Comparison of ENCODE assay signal across 30 cellular contexts in genomic region chr1:38944547-38944946, GRCh38. TPM values are rescaled to one million over a fixed set of nuclear protein-coding genes. Genes with fewer than 3 reads are reported as not detected.
"Had no signal": no experiment of that assay in that cellular context is flagged by ENCODE, and none has a peak within 500 bp of the region (broad histone marks: within the 10 kb centered on the region; RNA-seq: fewer than 3 reads in every experiment).

No MANE protein-coding gene starts in this region.

- H3K27ac ChIP-seq: neutrophil, ovary, parathyroid adenoma, psoas muscle, right lobe of liver, sigmoid colon, suprapubic skin, testis, tibial artery, transverse colon, upper lobe of left lung, vagina had no signal

- H3K36me3 Mint-ChIP-seq: naive thymus-derived CD8-positive, alpha-beta T cell; natural killer cell treated with Interleukin-12 subunit alpha and Interleukin-12 subunit beta and Interleukin-15 and Interleukin-18, amount 100 ng/mL, for 72 hours; stimulated activated memory B cell treated with anti-CD40 and anti-IgM and Interleukin-4, amounts not matched to agents 10 μg/mL and 1 μg/mL and 100 μg/mL, for 72 hours had no signal

- H3K4me1 Mint-ChIP-seq: neural crest cell; stimulated activated memory B cell treated with anti-CD40 and anti-IgM and Interleukin-4, amounts not matched to agents 10 μg/mL and 1 μg/mL and 100 μg/mL, for 72 hours; stimulated activated naive CD8-positive, alpha-beta T cell treated with anti-CD3 and anti-CD28 coated beads, Interleukin-15, amount 100 ng/mL, for 72 hours had no signal

- H3K27ac Mint-ChIP-seq: natural killer cell treated with Interleukin-12 subunit alpha and Interleukin-12 subunit beta and Interleukin-15 and Interleukin-18, amount 100 ng/mL, for 72 hours; nephron progenitor cell; progenitor cell of endocrine pancreas; stimulated activated memory B cell treated with anti-CD40 and anti-IgM and Interleukin-4, amounts not matched to agents 10 μg/mL and 1 μg/mL and 100 μg/mL, for 72 hours; stimulated activated naive CD8-positive, alpha-beta T cell treated with anti-CD3 and anti-CD28 coated beads, Interleukin-15, amount 100 ng/mL, for 72 hours had no signal

- H3K27me3 Mint-ChIP-seq: stimulated activated naive CD8-positive, alpha-beta T cell treated with anti-CD3 and anti-CD28 coated beads, Interleukin-15, amount 100 ng/mL, for 72 hours had no signal

- H3K79me2 ChIP-seq: parathyroid adenoma had no signal

- H3K4me3 ChIP-seq: ovary, psoas muscle, right lobe of liver, sigmoid colon, suprapubic skin, testis, tibial artery, transverse colon, upper lobe of left lung, vagina had no signal

- H3K9ac ChIP-seq: parathyroid adenoma had no signal

- ATAC-seq: naive thymus-derived CD8-positive, alpha-beta T cell; natural killer cell treated with Interleukin-12 subunit alpha and Interleukin-12 subunit beta and Interleukin-15 and Interleukin-18, amount 100 ng/mL, for 72 hours; psoas muscle; right cardiac atrium; right lobe of liver; stimulated activated memory B cell treated with anti-CD40 and anti-IgM and Interleukin-4, amounts not matched to agents 10 μg/mL and 1 μg/mL and 100 μg/mL, for 72 hours; stimulated activated naive CD8-positive, alpha-beta T cell treated with anti-CD3 and anti-CD28 coated beads, Interleukin-15, amount 100 ng/mL, for 72 hours; stimulated activated naive CD8-positive, alpha-beta T cell treated with anti-CD3 and anti-CD28 coated beads, Interleukin-15, Interleukin-2, amounts not matched to agents 100 U/mL and 50 U/mL, for 24 hours had no signal

- H3K9me3 ChIP-seq: neutrophil, ovary, psoas muscle, right lobe of liver, sigmoid colon, suprapubic skin, testis, tibial artery, transverse colon, upper lobe of left lung, vagina had no signal

- DNase-seq: naive thymus-derived CD8-positive, alpha-beta T cell; nephron progenitor cell; nucleus accumbens; ovary; posterior cingulate gyrus; psoas muscle; right cardiac atrium; right lobe of liver; sigmoid colon; small intestine; stimulated activated CD4-positive, alpha-beta T cell treated with anti-CD3 and anti-CD28 coated beads, Interleukin-1b, Interleukin-23, amount 100 ng/mL, for 48 hours; stimulated activated CD4-positive, alpha-beta T cell treated with anti-CD3 and anti-CD28 coated beads, Interleukin-4, amount 100 ng/mL, for 1 hour; stimulated activated CD4-positive, alpha-beta T cell treated with anti-CD3 and anti-CD28 coated beads, Interleukin-4, amount 100 ng/mL, for 4 hours; stimulated activated CD8-positive, alpha-beta memory T cell treated with anti-CD3 and anti-CD28 coated beads, Interleukin-4, amount 100 ng/mL, for 48 hours; stimulated activated naive CD4-positive, alpha-beta T cell; stimulated activated naive CD8-positive, alpha-beta T cell treated with anti-CD3 and anti-CD28 coated beads, Interleukin-15, amount 100 ng/mL, for 72 hours; stimulated activated naive CD8-positive, alpha-beta T cell treated with anti-CD3 and anti-CD28 coated beads, Interleukin-15, Interleukin-2, amounts not matched to agents 100 U/mL and 50 U/mL, for 24 hours; substantia nigra; testis; tibial artery; transverse colon; upper lobe of left lung had no signal

- H3K27me3 ChIP-seq: neutrophil, ovary, right lobe of liver, sigmoid colon, suprapubic skin, testis, transverse colon, upper lobe of left lung, vagina had no signal

- H3K4me1 ChIP-seq: parathyroid adenoma, psoas muscle, right lobe of liver had no signal

- H3K36me3 ChIP-seq: neutrophil, ovary, right lobe of liver, sigmoid colon, suprapubic skin, tibial artery, transverse colon, upper lobe of left lung, vagina had no signal

- H3K4me3 Mint-ChIP-seq: naive thymus-derived CD8-positive, alpha-beta T cell; natural killer cell treated with Interleukin-12 subunit alpha and Interleukin-12 subunit beta and Interleukin-15 and Interleukin-18, amount 100 ng/mL, for 72 hours; nephron progenitor cell; neural crest cell; stimulated activated memory B cell treated with anti-CD40 and anti-IgM and Interleukin-4, amounts not matched to agents 10 μg/mL and 1 μg/mL and 100 μg/mL, for 72 hours; stimulated activated naive CD8-positive, alpha-beta T cell treated with anti-CD3 and anti-CD28 coated beads, Interleukin-15, amount 100 ng/mL, for 72 hours had no signal

- H3K9me3 Mint-ChIP-seq: natural killer cell treated with Interleukin-12 subunit alpha and Interleukin-12 subunit beta and Interleukin-15 and Interleukin-18, amount 100 ng/mL, for 72 hours; stimulated activated naive CD8-positive, alpha-beta T cell treated with anti-CD3 and anti-CD28 coated beads, Interleukin-15, amount 100 ng/mL, for 72 hours had no signal

- H2AFZ ChIP-seq: parathyroid adenoma had no signal

RNA-seq across cellular contexts. Expression of gene RHBDL2, which starts 2.9 kb away (rescaled TPM):
- total RNA-seq: naive thymus-derived CD8-positive, alpha-beta T cell; natural killer cell treated with Interleukin-12 subunit alpha and Interleukin-12 subunit beta and Interleukin-15 and Interleukin-18, amount 100 ng/mL, for 72 hours; neural crest cell; progenitor cell of endocrine pancreas; psoas muscle had no signal
